ENCODE assay signal across 9 cellular contexts in genomic region chr12:130819248-130819576, GRCh38. TPM values are rescaled to one million over a fixed set of nuclear protein-coding genes. Genes with fewer than 3 reads are reported as not detected.
DNase-seq lines count a peak whose midpoint lies in the region; ATAC-seq and TF ChIP-seq lines count a peak whose summit lies in the region.
"Had no signal": no experiment of that assay in that cellular context is flagged by ENCODE, and none has a peak within 500 bp of the region (broad histone marks: within the 10 kb centered on the region; RNA-seq: fewer than 3 reads in every experiment).

No MANE protein-coding gene starts in this region.

- no peak overlapping the region for H3K27ac ChIP-seq in HEK293 (ENCODE audit: extremely low read depth, low read depth, low read length)
- H3K27ac ChIP-seq in trophoblast cell (ENCODE audit: low read depth, low read length), result no peak overlapping the region
- H3K27ac ChIP-seq: brain microvascular endothelial cell had no signal

- H3K9ac ChIP-seq in trophoblast cell (ENCODE audit: low read length), result no peak overlapping the region

- ATAC-seq in activated T-helper 17 cell treated with anti-CD3 and anti-CD28 coated beads, Interleukin-2, amount 50 U/mL, for 72 hours (replicated peaks), result peak; percentile 2
- ATAC-seq in naive thymus-derived CD8-positive, alpha-beta T cell, result no peak
- no peak for ATAC-seq in stimulated activated memory B cell treated with anti-CD40 and anti-IgM and Interleukin-4, amounts not matched to agents 10 μg/mL and 1 μg/mL and 100 μg/mL, for 72 hours

- POLR2A ChIA-PET in Caco-2 (lab: Charles Lee), result no interaction called here
- POLR2A ChIA-PET in HEK293 (lab: Yijun Ruan, JAX), result no interaction called here
- POLR2A ChIA-PET in naive thymus-derived CD8-positive, alpha-beta T cell (lab: Charles Lee), result no interaction called here

- DNase-seq in Caco-2 (no peak), NCI-H1930 (lab: John Stamatoyannopoulos, UW) (no peak), NCI-H1694 treated with DMSO at 0.1 percent for 48 hours (lab: John Stamatoyannopoulos, UW) (no peak), trophoblast cell (no peak)
- no peak for DNase-seq in naive thymus-derived CD8-positive, alpha-beta T cell
- DNase-seq: brain microvascular endothelial cell had no signal

- H3K36me3 ChIP-seq in Caco-2 (ENCODE audit: control insufficient read depth, insufficient read depth, low read length) (no peaks in the 10 kb centered on the region), HEK293 (ENCODE audit: control insufficient read depth in 2 of 2, insufficient read depth in 1 of 2, low read length in 2 of 2) (peaks cover 0 to 37% of the 10 kb centered on the region in 2 experiments; a peak in 2 of 3 replicates), trophoblast cell (ENCODE audit: control insufficient read depth in 1 of 2, insufficient read depth in 2 of 2, low read length in 2 of 2) (peaks cover 3 to 12% of the 10 kb centered on the region in 2 experiments)

- no CpG with 5 or more reads among the region's 9 CpGs for WGBS in trophoblast cell (ENCODE audit: extremely low coverage, insufficient coverage, insufficient read length)

- H4K12ac ChIP-seq in trophoblast cell (ENCODE audit: low read depth, low read length), result no peak overlapping the region

- H3K4ac ChIP-seq in trophoblast cell (ENCODE audit: low read depth, low read length), result no peak overlapping the region

- peaks cover 6% of the 10 kb centered on the region for H3K4me1 Mint-ChIP-seq in Caco-2 (ENCODE audit: low read depth, unreplicated experiment)
- H3K4me1 Mint-ChIP-seq in activated T-helper 17 cell treated with anti-CD3 and anti-CD28 coated beads, Interleukin-2, amount 50 U/mL, for 72 hours, result peaks cover 8% of the 10 kb centered on the region
- H3K4me1 Mint-ChIP-seq in naive thymus-derived CD8-positive, alpha-beta T cell, result peaks cover 4 to 14% (median 9%) of the 10 kb centered on the region in 4 donors
- peaks cover 20% of the 10 kb centered on the region for H3K4me1 Mint-ChIP-seq in stimulated activated memory B cell treated with anti-CD40 and anti-IgM and Interleukin-4, amounts not matched to agents 10 μg/mL and 1 μg/mL and 100 μg/mL, for 72 hours

- TF ChIP-seq CTCF in Caco-2 (IDR thresholded peaks at IDR 0.05; ENCODE audit: insufficient read depth in 1 of 2, low read depth in 1 of 2, low read length in 1 of 2, severe bottlenecking in 1 of 2, unreplicated experiment in 1 of 2), result no peak
- no peak for TF ChIP-seq CTCF in HEK293 (tag by site-specific recombination; IDR thresholded peaks at IDR 0.05)

- H3K79me2 ChIP-seq in trophoblast cell (ENCODE audit: control insufficient read depth, insufficient read depth, low read length, poor library complexity), result no peaks in the 10 kb centered on the region

- H2BK12ac ChIP-seq in trophoblast cell (ENCODE audit: low read length), result no peak overlapping the region

- BruUV-seq in Caco-2 (replicated peaks; lab: Mats Ljungman, UMichigan), result no TSS peak

- H3K4me1 ChIP-seq in Caco-2 (no peaks in the 10 kb centered on the region), HEK293 (ENCODE audit: control insufficient read depth, insufficient read depth, low read length) (0 out of 2 replicates have a peak, but pooled peaks cover 2% of the 10 kb centered on the region), trophoblast cell (ENCODE audit: control insufficient read depth in 1 of 2, insufficient read depth in 2 of 2, low read length in 2 of 2) (peaks cover 20% of the 10 kb centered on the region in 2 experiments)

- H3K4me3 Mint-ChIP-seq in Caco-2 (ENCODE audit: unreplicated experiment), result peak overlapping the region; percentile 85
- H3K4me3 Mint-ChIP-seq in activated T-helper 17 cell treated with anti-CD3 and anti-CD28 coated beads, Interleukin-2, amount 50 U/mL, for 72 hours, result peak overlapping the region; percentile 15
- peak overlapping the region; percentile 26 to 96 (median 58) for H3K4me3 Mint-ChIP-seq in naive thymus-derived CD8-positive, alpha-beta T cell
- H3K4me3 Mint-ChIP-seq in stimulated activated memory B cell treated with anti-CD40 and anti-IgM and Interleukin-4, amounts not matched to agents 10 μg/mL and 1 μg/mL and 100 μg/mL, for 72 hours, result no peak overlapping the region

- CTCF ChIA-PET in Caco-2 (lab: Charles Lee) (interaction anchor here (0.6 kb wide), 1 partner anchor 272 kb away, joined by 3 read pairs; no protein-coding TSS in a partner anchor), HEK293 (lab: Yijun Ruan, JAX) (interaction anchor here (0.7 to 1.4 kb wide), 7 partner anchors 12 to 1188 kb away, joined by 3 to 9 read pairs (median 3); no protein-coding TSS in a partner anchor)

- peaks cover 23% of the 10 kb centered on the region for H3K36me3 Mint-ChIP-seq in Caco-2 (ENCODE audit: insufficient read depth, unreplicated experiment)
- peaks cover 56% of the 10 kb centered on the region for H3K36me3 Mint-ChIP-seq in activated T-helper 17 cell treated with anti-CD3 and anti-CD28 coated beads, Interleukin-2, amount 50 U/mL, for 72 hours (ENCODE audit: low read depth)
- peaks cover 0 to 38% (median 4%) of the 10 kb centered on the region in 3 donors for H3K36me3 Mint-ChIP-seq in naive thymus-derived CD8-positive, alpha-beta T cell
- H3K36me3 Mint-ChIP-seq in stimulated activated memory B cell treated with anti-CD40 and anti-IgM and Interleukin-4, amounts not matched to agents 10 μg/mL and 1 μg/mL and 100 μg/mL, for 72 hours, result peaks cover 31% of the 10 kb centered on the region

- H3K9me3 ChIP-seq in Caco-2 (no peaks in the 10 kb centered on the region), HEK293 (ENCODE audit: control insufficient read depth, insufficient read depth, low read depth, low read length) (no peaks in the 10 kb centered on the region), trophoblast cell (ENCODE audit: insufficient read depth, low read depth, low read length) (no peaks in the 10 kb centered on the region)

- H3K23ac ChIP-seq in trophoblast cell (ENCODE audit: low read length), result no peak overlapping the region

- H2AFZ ChIP-seq in trophoblast cell (ENCODE audit: insufficient read depth, low read length, poor library complexity), result no peak overlapping the region

- H2BK5ac ChIP-seq in trophoblast cell (ENCODE audit: low read depth, low read length, poor library complexity), result no peak overlapping the region

- no peak overlapping the region for H2BK120ac ChIP-seq in trophoblast cell (ENCODE audit: insufficient read depth, low read length, poor library complexity)

- no peak overlapping the region for H2AK5ac ChIP-seq in trophoblast cell (ENCODE audit: low read length)

- no peak overlapping the region for H4K8ac ChIP-seq in trophoblast cell (ENCODE audit: low read depth, low read length)

- H3K4me3 ChIP-seq in Caco-2 (ENCODE audit: low read depth, low read length), result no peak overlapping the region
- no peak overlapping the region for H3K4me3 ChIP-seq in HEK293 (ENCODE audit: low read depth, low read length)
- H3K4me3 ChIP-seq in trophoblast cell (ENCODE audit: low read depth, low read length), result no peak overlapping the region

- H4K91ac ChIP-seq in trophoblast cell (ENCODE audit: low read depth, low read length), result no peak overlapping the region

- H3K18ac ChIP-seq in trophoblast cell (ENCODE audit: low read length), result no peak overlapping the region

- no peaks in the 10 kb centered on the region for H3K9me3 Mint-ChIP-seq in Caco-2 (ENCODE audit: unreplicated experiment)
- no peaks in the 10 kb centered on the region for H3K9me3 Mint-ChIP-seq in activated T-helper 17 cell treated with anti-CD3 and anti-CD28 coated beads, Interleukin-2, amount 50 U/mL, for 72 hours
- H3K9me3 Mint-ChIP-seq in naive thymus-derived CD8-positive, alpha-beta T cell, result no peaks in the 10 kb centered on the region
- no peaks in the 10 kb centered on the region for H3K9me3 Mint-ChIP-seq in stimulated activated memory B cell treated with anti-CD40 and anti-IgM and Interleukin-4, amounts not matched to agents 10 μg/mL and 1 μg/mL and 100 μg/mL, for 72 hours

- H3K27me3 ChIP-seq in Caco-2 (replicated peaks; ENCODE audit: control insufficient read depth, insufficient read depth, low read length) (no peaks in the 10 kb centered on the region), trophoblast cell (ENCODE audit: insufficient read depth, low read length) (no peaks in the 10 kb centered on the region)
- H3K27me3 ChIP-seq: brain microvascular endothelial cell had no signal

- no peaks in the 10 kb centered on the region for H3K27me3 Mint-ChIP-seq in Caco-2 (ENCODE audit: insufficient read depth, unreplicated experiment)
- no peaks in the 10 kb centered on the region for H3K27me3 Mint-ChIP-seq in activated T-helper 17 cell treated with anti-CD3 and anti-CD28 coated beads, Interleukin-2, amount 50 U/mL, for 72 hours
- H3K27me3 Mint-ChIP-seq in naive thymus-derived CD8-positive, alpha-beta T cell, result no peaks in the 10 kb centered on the region
- H3K27me3 Mint-ChIP-seq in stimulated activated memory B cell treated with anti-CD40 and anti-IgM and Interleukin-4, amounts not matched to agents 10 μg/mL and 1 μg/mL and 100 μg/mL, for 72 hours, result no peaks in the 10 kb centered on the region

- H3K27ac Mint-ChIP-seq in Caco-2 (ENCODE audit: unreplicated experiment), result no peak overlapping the region
- no peak overlapping the region for H3K27ac Mint-ChIP-seq in activated T-helper 17 cell treated with anti-CD3 and anti-CD28 coated beads, Interleukin-2, amount 50 U/mL, for 72 hours
- peak overlapping the region in 3 of 10 donors; percentile 13 to 45 (median 29) for H3K27ac Mint-ChIP-seq in naive thymus-derived CD8-positive, alpha-beta T cell
- H3K27ac Mint-ChIP-seq in stimulated activated memory B cell treated with anti-CD40 and anti-IgM and Interleukin-4, amounts not matched to agents 10 μg/mL and 1 μg/mL and 100 μg/mL, for 72 hours, result no peak overlapping the region

- H3K14ac ChIP-seq in trophoblast cell (ENCODE audit: low read length), result no peak overlapping the region

- H3K4me2 ChIP-seq in trophoblast cell (ENCODE audit: low read length), result no peak overlapping the region

- intact Hi-C loops in Caco-2 (cut with micrococcal nuclease; ENCODE audit: unreplicated experiment), result loop anchor here (1.0 to 5.0 kb wide), 2 partner anchors 58 to 417 kb away; no protein-coding TSS in a partner anchor

- peaks cover 3% of the 10 kb centered on the region for H3K79me1 ChIP-seq in trophoblast cell (ENCODE audit: low read length)

TF ChIP-seq in HEK293, 187 proteins besides CTCF, POLR2A, EP300 and RAD21 (continues in another document):
- TF ChIP-seq ZNF335 (tag by site-specific recombination; conservative IDR thresholded peaks at IDR 0.05) (0 out of 2 replicates have a peak, but pooled peaks have one; percentile 12), ZNF558 (tag by site-specific recombination; IDR thresholded peaks at IDR 0.05) (no peak)

RNA-seq across cellular contexts. Expression of gene STX2, which starts 19.8 kb away (rescaled TPM):
- 11.2 and 12.6 TPM in 2 replicates for total RNA-seq in Caco-2 (2022)
- 10 to 100 TPM; 16.5 to 18.2 TPM for total RNA-seq in activated T-helper 17 cell treated with anti-CD3 and anti-CD28 coated beads, Interleukin-2, amount 50 U/mL, for 72 hours
- total RNA-seq in naive thymus-derived CD8-positive, alpha-beta T cell, result 10 to 100 TPM; 29.4 to 29.9 TPM
- polyA plus RNA-seq in naive thymus-derived CD8-positive, alpha-beta T cell, result 1 to 10 TPM; 6.7 to 9.3 (median 9.2) TPM
- 14.4 and 15.3 TPM in 2 replicates for polyA plus RNA-seq in trophoblast cell (2013)

RNA-seq across cellular contexts. Expression of gene RAN, which starts 52.7 kb away (rescaled TPM):
- total RNA-seq in Caco-2 (2022), result 1,310 and 1,315 TPM in 2 replicates
- 1,000 to 10,000 TPM; 1,449 to 2,120 TPM for total RNA-seq in activated T-helper 17 cell treated with anti-CD3 and anti-CD28 coated beads, Interleukin-2, amount 50 U/mL, for 72 hours
- 100 to 1,000 TPM; 325 to 331 TPM for total RNA-seq in naive thymus-derived CD8-positive, alpha-beta T cell
- polyA plus RNA-seq in naive thymus-derived CD8-positive, alpha-beta T cell, result 100 to 1,000 TPM; 522 to 578 (median 572) TPM
- 542 and 555 TPM in 2 replicates for polyA plus RNA-seq in trophoblast cell (2013)
